ENCODE assay signal across 13 cellular contexts in genomic region chr10:11255796-11256444, GRCh38.
DNase-seq lines count a peak whose midpoint lies in the region; ATAC-seq and TF ChIP-seq lines count a peak whose summit lies in the region.
"Had no signal": no experiment of that assay in that cellular context is flagged by ENCODE, and none has a peak within 500 bp of the region (broad histone marks: within the 10 kb centered on the region; RNA-seq: fewer than 3 reads in every experiment).

No MANE protein-coding gene starts in this region.

- ATAC-seq in activated CD8-positive, alpha-beta T cell treated with anti-CD3 and anti-CD28 coated beads for 36 hours = no peak
- ATAC-seq in activated CD8-positive, alpha-beta T cell treated with anti-CD3 and anti-CD28 coated beads, Interleukin-2, amount 10 ng/mL, durations not matched to agents 7 days and 5 days = no peak
- ATAC-seq in HG03175 (IDR thresholded peaks at IDR 0.05; ENCODE audit: unreplicated experiment) (peak; percentile 38), HG02588 (IDR thresholded peaks at IDR 0.05; ENCODE audit: unreplicated experiment) (no peak)
- ATAC-seq in stimulated activated effector memory CD8-positive, alpha-beta T cell treated with anti-CD3 and anti-CD28 coated beads, Interleukin-12 subunit alpha, Interleukin-12 subunit beta, amount 100 ng/mL, for 72 hours = no peak

- no peak overlapping the region for H3K27ac ChIP-seq in SK-N-SH (ENCODE audit: low read depth in 2 of 2, low read length in 1 of 2)
- H3K27ac ChIP-seq: thyroid gland had no signal

- TF ChIP-seq EP300 in SK-N-SH (IDR thresholded peaks at IDR 0.05; ENCODE audit: borderline replicate concordance in 1 of 2, low read depth in 1 of 2, low read length in 1 of 2) = no peak

- no peaks in the 10 kb centered on the region for H3K9me3 ChIP-seq in SK-N-SH
- H3K9me3 ChIP-seq: thyroid gland had no signal

- no peak overlapping the region for H2AFZ ChIP-seq in SK-N-SH (ENCODE audit: low read depth)

- peak overlapping the region; percentile 77 for H3K27ac Mint-ChIP-seq in activated CD8-positive, alpha-beta T cell treated with anti-CD3 and anti-CD28 coated beads for 36 hours
- H3K27ac Mint-ChIP-seq in activated CD8-positive, alpha-beta T cell treated with anti-CD3 and anti-CD28 coated beads, Interleukin-2, amount 10 ng/mL, durations not matched to agents 7 days and 5 days = no peak overlapping the region
- peak overlapping the region; percentile 65 for H3K27ac Mint-ChIP-seq in activated T-helper 1 cell treated with anti-CD3 and anti-CD28 coated beads, Interleukin-12 subunit alpha, Interleukin-12 subunit beta, Interleukin-2, Interleukin-4 antibody, amounts not matched to agents 30 ng/mL and 10 ng/mL and 1 ng/mL, durations not matched to agents 14 hours and 24 hours and 36 hours
- H3K27ac Mint-ChIP-seq in stimulated activated effector memory CD8-positive, alpha-beta T cell treated with anti-CD3 and anti-CD28 coated beads, Interleukin-12 subunit alpha, Interleukin-12 subunit beta, amount 100 ng/mL, for 72 hours = peak overlapping the region; percentile 91
- H3K27ac Mint-ChIP-seq: mesothelial cell of epicardium had no signal

- no peaks in the 10 kb centered on the region for H3K79me2 ChIP-seq in SK-N-SH (ENCODE audit: insufficient read depth)

- TF ChIP-seq CTCF in activated CD8-positive, alpha-beta T cell treated with anti-CD3 and anti-CD28 coated beads for 36 hours (IDR thresholded peaks at IDR 0.05) = no peak
- no peak for TF ChIP-seq CTCF in SK-N-SH (IDR thresholded peaks at IDR 0.05)

- POLR2A ChIA-PET in activated CD8-positive, alpha-beta T cell treated with anti-CD3 and anti-CD28 coated beads for 36 hours (lab: Charles Lee) = no interaction called here
- POLR2A ChIA-PET in activated CD8-positive, alpha-beta T cell treated with anti-CD3 and anti-CD28 coated beads, Interleukin-2, amount 10 ng/mL, durations not matched to agents 7 days and 5 days (lab: Charles Lee) = no interaction called here
- POLR2A ChIA-PET in SK-N-SH (lab: Yijun Ruan, JAX) = no interaction called here

- no peaks in the 10 kb centered on the region for H4K20me1 ChIP-seq in SK-N-SH (ENCODE audit: insufficient read depth)

- no peak overlapping the region for H3K4me3 Mint-ChIP-seq in activated CD8-positive, alpha-beta T cell treated with anti-CD3 and anti-CD28 coated beads for 36 hours
- H3K4me3 Mint-ChIP-seq in activated CD8-positive, alpha-beta T cell treated with anti-CD3 and anti-CD28 coated beads, Interleukin-2, amount 10 ng/mL, durations not matched to agents 7 days and 5 days = no peak overlapping the region
- no peak overlapping the region for H3K4me3 Mint-ChIP-seq in activated T-helper 1 cell treated with anti-CD3 and anti-CD28 coated beads, Interleukin-12 subunit alpha, Interleukin-12 subunit beta, Interleukin-2, Interleukin-4 antibody, amounts not matched to agents 30 ng/mL and 10 ng/mL and 1 ng/mL, durations not matched to agents 14 hours and 24 hours and 36 hours
- H3K4me3 Mint-ChIP-seq in stimulated activated effector memory CD8-positive, alpha-beta T cell treated with anti-CD3 and anti-CD28 coated beads, Interleukin-12 subunit alpha, Interleukin-12 subunit beta, amount 100 ng/mL, for 72 hours = no peak overlapping the region
- H3K4me3 Mint-ChIP-seq: mesothelial cell of epicardium had no signal

- no peaks in the 10 kb centered on the region; a peak in 1 of 4 replicates for H3K4me1 ChIP-seq in SK-N-SH (ENCODE audit: control insufficient read depth in 1 of 2, insufficient read depth in 2 of 2, low read depth in 1 of 2, low read length in 1 of 2)
- H3K4me1 ChIP-seq: thyroid gland had no signal

- H3K4me2 ChIP-seq in SK-N-SH = no peak overlapping the region

- no peak overlapping the region for H3K9ac ChIP-seq in SK-N-SH

- no peaks in the 10 kb centered on the region for H3K9me3 Mint-ChIP-seq in activated CD8-positive, alpha-beta T cell treated with anti-CD3 and anti-CD28 coated beads for 36 hours
- H3K9me3 Mint-ChIP-seq in activated CD8-positive, alpha-beta T cell treated with anti-CD3 and anti-CD28 coated beads, Interleukin-2, amount 10 ng/mL, durations not matched to agents 7 days and 5 days (ENCODE audit: insufficient read depth) = no peaks in the 10 kb centered on the region
- no peaks in the 10 kb centered on the region for H3K9me3 Mint-ChIP-seq in activated T-helper 1 cell treated with anti-CD3 and anti-CD28 coated beads, Interleukin-12 subunit alpha, Interleukin-12 subunit beta, Interleukin-2, Interleukin-4 antibody, amounts not matched to agents 30 ng/mL and 10 ng/mL and 1 ng/mL, durations not matched to agents 14 hours and 24 hours and 36 hours
- H3K9me3 Mint-ChIP-seq in stimulated activated effector memory CD8-positive, alpha-beta T cell treated with anti-CD3 and anti-CD28 coated beads, Interleukin-12 subunit alpha, Interleukin-12 subunit beta, amount 100 ng/mL, for 72 hours = no peaks in the 10 kb centered on the region
- H3K9me3 Mint-ChIP-seq: mesothelial cell of epicardium had no signal

- peaks cover 73% of the 10 kb centered on the region for H3K36me3 Mint-ChIP-seq in activated CD8-positive, alpha-beta T cell treated with anti-CD3 and anti-CD28 coated beads for 36 hours (ENCODE audit: low read depth)
- H3K36me3 Mint-ChIP-seq in activated CD8-positive, alpha-beta T cell treated with anti-CD3 and anti-CD28 coated beads, Interleukin-2, amount 10 ng/mL, durations not matched to agents 7 days and 5 days (ENCODE audit: low read depth) = peaks cover 94% of the 10 kb centered on the region
- H3K36me3 Mint-ChIP-seq in activated T-helper 1 cell treated with anti-CD3 and anti-CD28 coated beads, Interleukin-12 subunit alpha, Interleukin-12 subunit beta, Interleukin-2, Interleukin-4 antibody, amounts not matched to agents 30 ng/mL and 10 ng/mL and 1 ng/mL, durations not matched to agents 14 hours and 24 hours and 36 hours (ENCODE audit: low read depth) = peaks cover 60% of the 10 kb centered on the region
- no peaks in the 10 kb centered on the region for H3K36me3 Mint-ChIP-seq in stimulated activated effector memory CD8-positive, alpha-beta T cell treated with anti-CD3 and anti-CD28 coated beads, Interleukin-12 subunit alpha, Interleukin-12 subunit beta, amount 100 ng/mL, for 72 hours

- H3K4me1 Mint-ChIP-seq in activated CD8-positive, alpha-beta T cell treated with anti-CD3 and anti-CD28 coated beads for 36 hours (ENCODE audit: low read depth) = peaks cover 60% of the 10 kb centered on the region
- H3K4me1 Mint-ChIP-seq in activated CD8-positive, alpha-beta T cell treated with anti-CD3 and anti-CD28 coated beads, Interleukin-2, amount 10 ng/mL, durations not matched to agents 7 days and 5 days (ENCODE audit: low read depth) = peaks cover 28% of the 10 kb centered on the region
- H3K4me1 Mint-ChIP-seq in activated T-helper 1 cell treated with anti-CD3 and anti-CD28 coated beads, Interleukin-12 subunit alpha, Interleukin-12 subunit beta, Interleukin-2, Interleukin-4 antibody, amounts not matched to agents 30 ng/mL and 10 ng/mL and 1 ng/mL, durations not matched to agents 14 hours and 24 hours and 36 hours (ENCODE audit: low read depth) = peaks cover 41% of the 10 kb centered on the region
- H3K4me1 Mint-ChIP-seq in stimulated activated effector memory CD8-positive, alpha-beta T cell treated with anti-CD3 and anti-CD28 coated beads, Interleukin-12 subunit alpha, Interleukin-12 subunit beta, amount 100 ng/mL, for 72 hours = peaks cover 61% of the 10 kb centered on the region
- H3K4me1 Mint-ChIP-seq: mesothelial cell of epicardium had no signal

- H3K4me3 ChIP-seq in SK-N-SH (ENCODE audit: low read depth in 2 of 2, low read length in 1 of 2) = no peak overlapping the region
- H3K4me3 ChIP-seq: thyroid gland had no signal

- WGBS in SK-N-SH (ENCODE audit: low lambda C conversion rate) = 32% methylated on average over 6 of the region's 7 CpGs

- CTCF ChIA-PET in activated CD8-positive, alpha-beta T cell treated with anti-CD3 and anti-CD28 coated beads for 36 hours (lab: Charles Lee) = interaction anchor here (1.7 kb wide), 1 partner anchor 15 kb away, joined by 6 read pairs; no protein-coding TSS in a partner anchor
- CTCF ChIA-PET in activated CD8-positive, alpha-beta T cell treated with anti-CD3 and anti-CD28 coated beads, Interleukin-2, amount 10 ng/mL, durations not matched to agents 7 days and 5 days (lab: Charles Lee) = no interaction called here
- CTCF ChIA-PET in SK-N-SH (lab: Yijun Ruan, JAX) = interaction anchor here (3.4 kb wide), 1 partner anchor 14 kb away, joined by 16 read pairs; no protein-coding TSS in a partner anchor

- no peaks in the 10 kb centered on the region for H3K9me2 ChIP-seq in SK-N-SH

- no peak for DNase-seq in activated CD8-positive, alpha-beta T cell treated with anti-CD3 and anti-CD28 coated beads for 36 hours
- no peak for DNase-seq in activated CD8-positive, alpha-beta T cell treated with anti-CD3 and anti-CD28 coated beads, Interleukin-2, amount 10 ng/mL, durations not matched to agents 7 days and 5 days
- no peak for DNase-seq in activated T-helper 1 cell treated with anti-CD3 and anti-CD28 coated beads, Interleukin-12 subunit alpha, Interleukin-12 subunit beta, Interleukin-2, Interleukin-4 antibody, amounts not matched to agents 30 ng/mL and 10 ng/mL and 1 ng/mL, durations not matched to agents 14 hours and 24 hours and 36 hours (ENCODE audit: low spot score)
- no peak for DNase-seq in stimulated activated effector memory CD8-positive, alpha-beta T cell treated with anti-CD3 and anti-CD28 coated beads, Interleukin-12 subunit alpha, Interleukin-12 subunit beta, amount 100 ng/mL, for 72 hours (ENCODE audit: low spot score in 2 of 2)
- DNase-seq in HPDE6-E6E7 (ENCODE audit: extremely low spot score) = no peak
- DNase-seq in SK-N-SH = no peak
- DNase-seq: anterior cingulate cortex, NCI-H2171, T-helper 9 cell, thyroid gland had no signal

- H3K36me3 ChIP-seq in SK-N-SH (replicated peaks in 1 of 2; ENCODE audit: control insufficient read depth in 1 of 2, insufficient read depth in 2 of 2, low read length in 1 of 2) = no peaks in the 10 kb centered on the region
- H3K36me3 ChIP-seq: thyroid gland had no signal

- no peaks in the 10 kb centered on the region for H3F3A ChIP-seq in SK-N-SH (replicated peaks; ENCODE audit: insufficient read depth)

- intact Hi-C loops in activated CD8-positive, alpha-beta T cell treated with anti-CD3 and anti-CD28 coated beads for 36 hours (cut with micrococcal nuclease) = no loop called here
- intact Hi-C loops in activated T-helper 1 cell treated with anti-CD3 and anti-CD28 coated beads, Interleukin-12 subunit alpha, Interleukin-12 subunit beta, Interleukin-2, Interleukin-4 antibody, amounts not matched to agents 30 ng/mL and 10 ng/mL and 1 ng/mL, durations not matched to agents 14 hours and 24 hours and 36 hours (cut with micrococcal nuclease) = no loop called here

- TF ChIP-seq RAD21 in SK-N-SH (IDR thresholded peaks at IDR 0.05; ENCODE audit: low read length) = no peak

- H3K27me3 Mint-ChIP-seq in activated CD8-positive, alpha-beta T cell treated with anti-CD3 and anti-CD28 coated beads for 36 hours = no peaks in the 10 kb centered on the region
- no peaks in the 10 kb centered on the region for H3K27me3 Mint-ChIP-seq in activated CD8-positive, alpha-beta T cell treated with anti-CD3 and anti-CD28 coated beads, Interleukin-2, amount 10 ng/mL, durations not matched to agents 7 days and 5 days (ENCODE audit: low read depth)
- no peaks in the 10 kb centered on the region for H3K27me3 Mint-ChIP-seq in activated T-helper 1 cell treated with anti-CD3 and anti-CD28 coated beads, Interleukin-12 subunit alpha, Interleukin-12 subunit beta, Interleukin-2, Interleukin-4 antibody, amounts not matched to agents 30 ng/mL and 10 ng/mL and 1 ng/mL, durations not matched to agents 14 hours and 24 hours and 36 hours (ENCODE audit: insufficient read depth)

- H3K27me3 ChIP-seq in SK-N-SH (ENCODE audit: insufficient read depth) = no peaks in the 10 kb centered on the region
- H3K27me3 ChIP-seq: thyroid gland had no signal
